Comparison of ENCODE assay signal across 8 cellular contexts in the genomic region with DNA sequence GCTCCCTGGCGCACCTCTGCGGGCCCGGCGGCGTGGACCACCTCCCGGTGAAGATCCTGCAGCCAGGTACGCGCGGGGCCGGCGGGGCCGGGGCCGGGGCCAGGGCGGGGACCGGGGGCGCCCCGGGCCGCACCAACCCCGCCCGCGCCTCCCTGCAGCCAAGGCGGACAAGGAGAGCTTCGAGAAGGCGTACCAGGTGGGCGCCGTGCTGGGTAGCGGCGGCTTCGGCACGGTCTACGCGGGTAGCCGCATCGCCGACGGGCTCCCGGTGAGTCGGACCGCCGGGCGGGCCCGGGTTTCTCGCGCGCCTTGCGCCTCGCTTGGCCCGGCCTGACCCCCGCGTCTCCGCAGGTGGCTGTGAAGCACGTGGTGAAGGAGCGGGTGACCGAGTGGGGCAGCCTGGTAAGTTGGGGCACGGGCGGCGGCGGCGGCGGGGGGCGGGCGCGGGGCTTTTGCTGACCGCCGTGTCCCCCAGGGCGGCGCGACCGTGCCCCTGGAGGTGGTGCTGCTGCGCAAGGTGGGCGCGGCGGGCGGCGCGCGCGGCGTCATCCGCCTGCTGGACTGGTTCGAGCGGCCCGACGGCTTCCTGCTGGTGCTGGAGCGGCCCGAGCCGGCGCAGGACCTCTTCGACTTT. TPM values are rescaled to one million over a fixed set of nuclear protein-coding genes. Genes with fewer than 3 reads are reported as not detected.
DNase-seq lines count a peak whose midpoint lies in the region; ATAC-seq and TF ChIP-seq lines count a peak whose summit lies in the region.

No MANE protein-coding gene starts in this region.

- no peak for TF ChIP-seq CTCF in LNCaP clone FGC (IDR thresholded peaks at IDR 0.05; ENCODE audit: control insufficient read depth, extremely low read depth, insufficient read depth)
- no peak for TF ChIP-seq CTCF in retinal pigment epithelial cell (conservative IDR thresholded peaks at IDR 0.05; ENCODE audit: low read depth, low read length)

- peaks cover 17% of the 10 kb centered on the region for H3K4me1 Mint-ChIP-seq in activated naive CD4-positive, alpha-beta T cell treated with anti-CD3 and anti-CD28 coated beads, Interleukin-2, amount 50 U/mL, for 24 hours

- H3K36me3 Mint-ChIP-seq in activated naive CD4-positive, alpha-beta T cell treated with anti-CD3 and anti-CD28 coated beads, Interleukin-2, amount 50 U/mL, for 24 hours = peaks cover 18% of the 10 kb centered on the region

- peak; percentile 2 for ATAC-seq in left ventricle myocardium superior
- no peak for ATAC-seq in HG03457 (IDR thresholded peaks at IDR 0.05; ENCODE audit: unreplicated experiment)
- no peak for ATAC-seq in activated CD4-positive, CD25-positive, alpha-beta regulatory T cell treated with anti-CD3 and anti-CD28 coated beads, Interleukin-2, amount 50 U/mL, for 24 hours

- no peaks in the 10 kb centered on the region for H3K27me3 Mint-ChIP-seq in activated naive CD4-positive, alpha-beta T cell treated with anti-CD3 and anti-CD28 coated beads, Interleukin-2, amount 50 U/mL, for 24 hours

- DNase-seq in GM03348 (ENCODE audit: low spot score) = peak; percentile 48
- no peak for DNase-seq in LNCaP clone FGC (ENCODE audit: low read depth)
- peak; percentile 72 for DNase-seq in left ventricle myocardium superior
- no peak for DNase-seq in retinal pigment epithelial cell (ENCODE audit: low read depth)
- DNase-seq in GOT3 (lab: John Stamatoyannopoulos, UW) = no peak

- no peaks in the 10 kb centered on the region for H3K9me3 Mint-ChIP-seq in activated naive CD4-positive, alpha-beta T cell treated with anti-CD3 and anti-CD28 coated beads, Interleukin-2, amount 50 U/mL, for 24 hours

- intact Hi-C loops in left ventricle myocardium superior (cut with micrococcal nuclease) = no loop called here

- H3K4me3 Mint-ChIP-seq in activated naive CD4-positive, alpha-beta T cell treated with anti-CD3 and anti-CD28 coated beads, Interleukin-2, amount 50 U/mL, for 24 hours = peak overlapping the region; percentile 90

- peak overlapping the region; percentile 93 for H3K27ac Mint-ChIP-seq in activated naive CD4-positive, alpha-beta T cell treated with anti-CD3 and anti-CD28 coated beads, Interleukin-2, amount 50 U/mL, for 24 hours

- H3K4me3 ChIP-seq in LNCaP clone FGC (ENCODE audit: low read depth, low read length) = peak overlapping the region; percentile 84
- peak overlapping the region; percentile 77 for H3K4me3 ChIP-seq in retinal pigment epithelial cell (ENCODE audit: low read length)

RNA-seq across cellular contexts. Expression of a gene that starts 0.5 kb away (rescaled TPM):
- 65.1 TPM for total RNA-seq in left ventricle myocardium superior

RNA-seq across cellular contexts. Expression of a gene that starts 42.6 kb away (rescaled TPM):
- total RNA-seq in left ventricle myocardium superior = 27.4 TPM

RNA-seq across cellular contexts. Expression of a gene that starts 42.8 kb away (rescaled TPM):
- 16.2 TPM for total RNA-seq in left ventricle myocardium superior

RNA-seq across cellular contexts. Expression of a gene that starts 51.5 kb away (rescaled TPM):
- total RNA-seq in left ventricle myocardium superior = not detected

Comparison
In these comparisons a context has a peak if more than half of its experiments do, and no peak if none do; other contexts are left out.
1. DNase-seq: peak in GM03348 (single experiment) and left ventricle myocardium superior (single experiment); none in LNCaP clone FGC (single experiment), retinal pigment epithelial cell (single experiment) and GOT3 (single experiment).